ENCODE assay signal across 8 cellular contexts in genomic region chr1:28505406-28506187, GRCh38. TPM values are rescaled to one million over a fixed set of nuclear protein-coding genes. Genes with fewer than 3 reads are reported as not detected.
DNase-seq lines count a peak whose midpoint lies in the region; ATAC-seq and TF ChIP-seq lines count a peak whose summit lies in the region.

TSS of gene RCC1 (plus strand) at chr1:28506043. CDS start at chr1:28529867, 23,824 bp downstream.

- 2% methylated on average over 41 of the region's 41 CpGs for WGBS in testis, 2 donors

- no peaks in the 10 kb centered on the region for H3K9me3 ChIP-seq in testis

- ATAC-seq in HG02571 (IDR thresholded peaks at IDR 0.05; ENCODE audit: unreplicated experiment) (peak; percentile 72), SK-N-SH treated with all-trans-retinoic acid at 6 μM for 48 hours (peak; percentile 86), omental fat pad (ENCODE audit: low FRiP score) (peak; percentile 96)

- H3K36me3 ChIP-seq in testis (ENCODE audit: low read depth, missing control alignments), result no peaks in the 10 kb centered on the region

- H3K27ac Mint-ChIP-seq in activated naive CD4-positive, alpha-beta T cell treated with anti-CD3 and anti-CD28 coated beads, Interleukin-2, amount 50 U/mL, for 24 hours, result peak within 1 kb of the TSS; percentile 100

- TF ChIP-seq CTCF in omental fat pad (IDR thresholded peaks at IDR 0.05) (no peak), testis (IDR thresholded peaks at IDR 0.05) (no peak)

- H3K27ac ChIP-seq in testis, result peak within 1 kb of the TSS; percentile 62 to 72

- peaks cover 46% of the 10 kb centered on the region for H3K36me3 Mint-ChIP-seq in activated naive CD4-positive, alpha-beta T cell treated with anti-CD3 and anti-CD28 coated beads, Interleukin-2, amount 50 U/mL, for 24 hours

- DNase-seq in GM04504 (ENCODE audit: low read depth), result peak; percentile 99
- peak; percentile 99 for DNase-seq in NCI-H1092 (lab: John Stamatoyannopoulos, UW)
- DNase-seq in glomerular endothelial cell (ENCODE audit: extremely low read depth, low read depth, low spot score), result peak; percentile 96
- DNase-seq in omental fat pad (ENCODE audit: low spot score), result peak; percentile 80
- DNase-seq in testis, result peak; percentile 98

- peaks cover 29% of the 10 kb centered on the region for H3K4me1 Mint-ChIP-seq in activated naive CD4-positive, alpha-beta T cell treated with anti-CD3 and anti-CD28 coated beads, Interleukin-2, amount 50 U/mL, for 24 hours

- H3K27me3 ChIP-seq in testis, result no peaks in the 10 kb centered on the region

- H3K4me3 ChIP-seq in testis, result peak within 1 kb of the TSS; percentile 88

- intact Hi-C loops in testis (cut with DNase I; ENCODE audit: low total_unique reads), result no loop called here

- peak within 1 kb of the TSS; percentile 99 for H3K4me3 Mint-ChIP-seq in activated naive CD4-positive, alpha-beta T cell treated with anti-CD3 and anti-CD28 coated beads, Interleukin-2, amount 50 U/mL, for 24 hours

- no peaks in the 10 kb centered on the region for H3K9me3 Mint-ChIP-seq in activated naive CD4-positive, alpha-beta T cell treated with anti-CD3 and anti-CD28 coated beads, Interleukin-2, amount 50 U/mL, for 24 hours

- peaks cover 27% of the 10 kb centered on the region for H3K4me1 ChIP-seq in testis

- TF ChIP-seq POLR2A in testis (IDR thresholded peaks at IDR 0.05), result peak; percentile 94

- no peaks in the 10 kb centered on the region for H3K27me3 Mint-ChIP-seq in activated naive CD4-positive, alpha-beta T cell treated with anti-CD3 and anti-CD28 coated beads, Interleukin-2, amount 50 U/mL, for 24 hours

TF ChIP-seq in SK-N-SH treated with all-trans-retinoic acid at 6 μM for 48 hours, 23 proteins besides CTCF, POLR2A, EP300 and RAD21:
- TF ChIP-seq TSHZ2 (CRISPR knock-in tag; IDR thresholded peaks at IDR 0.05) (peak; percentile 64; the same call in 1 of the 2 replicates), TOX (CRISPR knock-in tag; IDR thresholded peaks at IDR 0.05; ENCODE audit: borderline replicate concordance) (peak; percentile 53; the same call in 1 of the 2 replicates), OSR1 (CRISPR knock-in tag; IDR thresholded peaks at IDR 0.05) (no peak)

RNA-seq across cellular contexts. Expression of gene RCC1, which starts in this region (rescaled TPM):
- total RNA-seq in glomerular endothelial cell (33.3 and 34.7 TPM in 2 replicates), omental fat pad (10 to 100 TPM; 15.3 to 32.9 (median 22.1) TPM), testis (10 to 100 TPM; 25.9 to 43.2 TPM)
- 96.9 TPM for polyA plus RNA-seq in testis (ENCODE audit: insufficient read depth, low read depth, low replicate concordance)

Comparison
In these comparisons a context has a peak if more than half of its experiments do, and no peak if none do; other contexts are left out.
1. Peak in every context shown above with its lines: DNase-seq, ATAC-seq, H3K4me3 ChIP-seq and H3K27ac ChIP-seq.